8 cellular contexts compared by ENCODE assay signal in the genomic region with DNA sequence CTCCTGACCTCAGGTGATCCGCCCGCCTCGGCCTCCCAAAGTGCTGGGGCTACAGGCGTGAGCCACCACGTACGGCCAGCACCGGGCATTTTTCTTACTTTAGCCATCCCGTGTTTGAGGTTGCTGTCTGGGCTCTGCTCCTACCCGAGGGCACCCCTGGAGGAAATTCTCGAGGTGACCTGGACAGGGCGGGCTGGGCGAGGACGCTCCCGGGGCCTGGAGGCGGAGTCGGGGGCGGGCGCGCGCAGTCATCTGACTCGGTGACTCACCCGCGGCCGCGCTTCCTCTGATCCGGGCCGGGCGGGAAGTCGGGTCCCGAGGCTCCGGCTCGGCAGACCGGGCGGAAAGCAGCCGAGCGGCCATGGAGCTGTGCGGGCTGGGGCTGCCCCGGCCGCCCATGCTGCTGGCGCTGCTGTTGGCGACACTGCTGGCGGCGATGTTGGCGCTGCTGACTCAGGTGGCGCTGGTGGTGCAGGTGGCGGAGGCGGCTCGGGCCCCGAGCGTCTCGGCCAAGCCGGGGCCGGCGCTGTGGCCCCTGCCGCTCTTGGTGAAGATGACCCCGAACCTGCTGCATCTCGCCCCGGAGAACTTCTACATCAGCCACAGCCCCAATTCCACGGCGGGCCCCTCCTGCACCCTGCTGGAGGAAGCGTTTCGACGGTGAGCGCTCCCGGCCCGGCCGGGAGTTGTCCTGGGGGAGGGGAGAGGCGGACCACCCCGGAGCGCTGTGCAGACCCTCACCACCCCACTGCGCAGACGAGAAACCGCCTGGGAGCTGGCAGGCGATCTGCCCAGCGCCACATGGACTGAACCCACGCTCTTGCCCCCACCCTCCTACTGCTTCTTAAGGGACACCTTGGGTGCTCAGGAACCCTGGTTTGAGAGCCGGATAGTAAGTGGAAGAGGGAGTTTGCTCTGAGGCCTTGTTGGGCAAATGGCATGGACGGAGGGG. TPM values are rescaled to one million over a fixed set of nuclear protein-coding genes. Genes with fewer than 3 reads are reported as not detected.
DNase-seq lines count a peak whose midpoint lies in the region; ATAC-seq and TF ChIP-seq lines count a peak whose summit lies in the region.

HEXB (plus strand) TSS at position 334 of the 952 bp plus-strand sequence; CDS start at position 362, 28 bp downstream.

- H3K4me2 ChIP-seq in OCI-LY3 (ENCODE audit: low read length) = peak within 1 kb of the TSS; percentile 90

- peak within 1 kb of the TSS; percentile 92 for H3K9ac ChIP-seq in OCI-LY3 (ENCODE audit: low read length)

- peak within 1 kb of the TSS; percentile 87; the same call in 1 of the 2 replicates for H2AFZ ChIP-seq in OCI-LY3 (ENCODE audit: low read depth, low read length)

- H3K4me1 ChIP-seq in OCI-LY3 (ENCODE audit: low read length) = peaks cover 10% of the 10 kb centered on the region
- H3K4me1 ChIP-seq in mononuclear cell (ENCODE audit: insufficient read depth, low read length) = peaks cover 26% of the 10 kb centered on the region

- no peaks in the 10 kb centered on the region for H4K20me1 ChIP-seq in OCI-LY3 (ENCODE audit: insufficient read depth, low read length)

- DNase-seq in COLO829 (ENCODE audit: low spot score) = peak; percentile 59
- peak; percentile 77 for DNase-seq in activated T-cell treated with anti-CD3 and anti-CD28 coated beads for 24 hours (ENCODE audit: low read depth)
- DNase-seq in epithelial cell of esophagus (ENCODE audit: low read depth) = peak; percentile 90
- DNase-seq in stimulated activated CD8-positive, alpha-beta memory T cell treated with anti-CD3 and anti-CD28 coated beads, Interleukin-2, amount 100 ng/mL, for 48 hours (ENCODE audit: low read depth in 2 of 2) = peak; percentile 83

- 0 out of 2 replicates have a peak, but pooled peaks cover 3% of the 10 kb centered on the region for H3K27me3 ChIP-seq in OCI-LY3 (ENCODE audit: low read depth, low read length)
- H3K27me3 ChIP-seq in mononuclear cell (ENCODE audit: insufficient read depth, low read length) = no peaks in the 10 kb centered on the region

- ATAC-seq in GM19372 (IDR thresholded peaks at IDR 0.05; ENCODE audit: low read depth, unreplicated experiment) = peak; percentile 87
- peak; percentile 66 for ATAC-seq in HG03520 (IDR thresholded peaks at IDR 0.05; ENCODE audit: unreplicated experiment)

- peaks cover 17% of the 10 kb centered on the region for H3K79me2 ChIP-seq in OCI-LY3 (ENCODE audit: low read length)

- H3K9me3 ChIP-seq in OCI-LY3 (ENCODE audit: insufficient read depth, low read length) (no peaks in the 10 kb centered on the region), mononuclear cell (ENCODE audit: low read depth, low read length) (no peaks in the 10 kb centered on the region)

- H3K36me3 ChIP-seq in OCI-LY3 (replicated peaks; ENCODE audit: low read depth, low read length) = no peaks in the 10 kb centered on the region

- TF ChIP-seq CTCF in OCI-LY3 (IDR thresholded peaks at IDR 0.05; ENCODE audit: low read depth, low read length) (no peak), epithelial cell of esophagus (IDR thresholded peaks at IDR 0.05; ENCODE audit: insufficient read depth, low read depth, low read length, missing control alignments) (no peak)

- 0 out of 2 replicates have a peak within 1 kb of the TSS, but pooled peaks have one; percentile 23 for H3K27ac ChIP-seq in OCI-LY3 (ENCODE audit: low read length)

- H3K4me3 ChIP-seq in OCI-LY3 (ENCODE audit: low read length) (peak within 1 kb of the TSS; percentile 98), epithelial cell of esophagus (ENCODE audit: low read length) (peak within 1 kb of the TSS; percentile 81), mononuclear cell (ENCODE audit: low read length) (peak within 1 kb of the TSS; percentile 92)

RNA-seq across cellular contexts. Expression of gene HEXB, which starts in this region (rescaled TPM):
- total RNA-seq in mononuclear cell = 103 TPM

Comparison
In these comparisons a context has a peak if more than half of its experiments do, and no peak if none do; other contexts are left out.
1. Peak in every context shown above with its lines: DNase-seq, ATAC-seq, H3K4me3 ChIP-seq and H3K27ac ChIP-seq.